In the genomic region with DNA sequence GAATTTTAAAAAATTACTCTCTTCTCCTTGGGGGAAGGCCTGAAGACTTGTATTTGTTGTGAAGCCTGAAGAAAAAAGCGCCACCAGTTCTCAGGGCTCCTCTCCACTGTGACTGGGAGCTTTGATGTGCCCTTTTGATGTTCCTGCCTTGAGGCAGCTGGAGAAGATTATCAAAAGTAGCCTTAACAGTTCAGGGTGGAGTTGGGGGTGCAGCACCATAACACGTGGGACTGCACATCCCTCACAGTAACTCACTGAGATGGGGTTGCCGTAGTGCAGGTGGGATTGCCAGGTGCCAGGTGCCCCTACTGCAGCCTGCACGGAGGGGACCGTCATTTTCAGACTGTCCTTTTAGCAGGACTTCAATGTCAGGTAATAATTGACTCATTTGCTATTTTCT, we compare ENCODE assay signal across 1 cellular context.
TF ChIP-seq lines count a peak whose summit lies in the region.

No MANE protein-coding gene starts in this region.

TF ChIP-seq in GM23338, 12 proteins besides CTCF, POLR2A, EP300 and RAD21:
- TF ChIP-seq, protein P1, sequence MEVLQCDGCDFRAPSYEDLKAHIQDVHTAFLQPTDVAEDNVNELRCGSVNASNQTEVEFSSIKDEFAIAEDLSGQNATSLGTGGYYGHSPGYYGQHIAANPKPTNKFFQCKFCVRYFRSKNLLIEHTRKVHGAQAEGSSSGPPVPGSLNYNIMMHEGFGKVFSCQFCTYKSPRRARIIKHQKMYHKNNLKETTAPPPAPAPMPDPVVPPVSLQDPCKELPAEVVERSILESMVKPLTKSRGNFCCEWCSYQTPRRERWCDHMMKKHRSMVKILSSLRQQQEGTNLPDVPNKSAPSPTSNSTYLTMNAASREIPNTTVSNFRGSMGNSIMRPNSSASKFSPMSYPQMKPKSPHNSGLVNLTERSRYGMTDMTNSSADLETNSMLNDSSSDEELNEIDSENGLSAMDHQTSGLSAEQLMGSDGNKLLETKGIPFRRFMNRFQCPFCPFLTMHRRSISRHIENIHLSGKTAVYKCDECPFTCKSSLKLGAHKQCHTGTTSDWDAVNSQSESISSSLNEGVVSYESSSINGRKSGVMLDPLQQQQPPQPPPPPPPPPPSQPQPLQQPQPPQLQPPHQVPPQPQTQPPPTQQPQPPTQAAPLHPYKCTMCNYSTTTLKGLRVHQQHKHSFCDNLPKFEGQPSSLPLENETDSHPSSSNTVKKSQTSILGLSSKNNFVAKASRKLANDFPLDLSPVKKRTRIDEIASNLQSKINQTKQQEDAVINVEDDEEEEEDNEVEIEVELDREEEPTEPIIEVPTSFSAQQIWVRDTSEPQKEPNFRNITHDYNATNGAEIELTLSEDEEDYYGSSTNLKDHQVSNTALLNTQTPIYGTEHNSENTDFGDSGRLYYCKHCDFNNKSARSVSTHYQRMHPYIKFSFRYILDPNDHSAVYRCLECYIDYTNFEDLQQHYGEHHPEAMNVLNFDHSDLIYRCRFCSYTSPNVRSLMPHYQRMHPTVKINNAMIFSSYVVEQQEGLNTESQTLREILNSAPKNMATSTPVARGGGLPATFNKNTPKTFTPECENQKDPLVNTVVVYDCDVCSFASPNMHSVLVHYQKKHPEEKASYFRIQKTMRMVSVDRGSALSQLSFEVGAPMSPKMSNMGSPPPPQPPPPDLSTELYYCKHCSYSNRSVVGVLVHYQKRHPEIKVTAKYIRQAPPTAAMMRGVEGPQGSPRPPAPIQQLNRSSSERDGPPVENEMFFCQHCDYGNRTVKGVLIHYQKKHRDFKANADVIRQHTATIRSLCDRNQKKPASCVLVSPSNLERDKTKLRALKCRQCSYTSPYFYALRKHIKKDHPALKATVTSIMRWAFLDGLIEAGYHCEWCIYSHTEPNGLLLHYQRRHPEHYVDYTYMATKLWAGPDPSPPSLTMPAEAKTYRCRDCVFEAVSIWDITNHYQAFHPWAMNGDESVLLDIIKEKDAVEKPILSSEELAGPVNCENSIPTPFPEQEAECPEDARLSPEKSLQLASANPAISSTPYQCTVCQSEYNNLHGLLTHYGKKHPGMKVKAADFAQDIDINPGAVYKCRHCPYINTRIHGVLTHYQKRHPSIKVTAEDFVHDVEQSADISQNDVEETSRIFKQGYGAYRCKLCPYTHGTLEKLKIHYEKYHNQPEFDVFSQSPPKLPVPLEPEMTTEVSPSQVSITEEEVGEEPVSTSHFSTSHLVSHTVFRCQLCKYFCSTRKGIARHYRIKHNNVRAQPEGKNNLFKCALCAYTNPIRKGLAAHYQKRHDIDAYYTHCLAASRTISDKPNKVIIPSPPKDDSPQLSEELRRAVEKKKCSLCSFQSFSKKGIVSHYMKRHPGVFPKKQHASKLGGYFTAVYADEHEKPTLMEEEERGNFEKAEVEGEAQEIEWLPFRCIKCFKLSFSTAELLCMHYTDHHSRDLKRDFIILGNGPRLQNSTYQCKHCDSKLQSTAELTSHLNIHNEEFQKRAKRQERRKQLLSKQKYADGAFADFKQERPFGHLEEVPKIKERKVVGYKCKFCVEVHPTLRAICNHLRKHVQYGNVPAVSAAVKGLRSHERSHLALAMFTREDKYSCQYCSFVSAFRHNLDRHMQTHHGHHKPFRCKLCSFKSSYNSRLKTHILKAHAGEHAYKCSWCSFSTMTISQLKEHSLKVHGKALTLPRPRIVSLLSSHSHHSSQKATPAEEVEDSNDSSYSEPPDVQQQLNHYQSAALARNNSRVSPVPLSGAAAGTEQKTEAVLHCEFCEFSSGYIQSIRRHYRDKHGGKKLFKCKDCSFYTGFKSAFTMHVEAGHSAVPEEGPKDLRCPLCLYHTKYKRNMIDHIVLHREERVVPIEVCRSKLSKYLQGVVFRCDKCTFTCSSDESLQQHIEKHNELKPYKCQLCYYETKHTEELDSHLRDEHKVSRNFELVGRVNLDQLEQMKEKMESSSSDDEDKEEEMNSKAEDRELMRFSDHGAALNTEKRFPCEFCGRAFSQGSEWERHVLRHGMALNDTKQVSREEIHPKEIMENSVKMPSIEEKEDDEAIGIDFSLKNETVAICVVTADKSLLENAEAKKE (CRISPR knock-in tag; IDR thresholded peaks at IDR 0.05), result no peak
- no peak for TF ChIP-seq CREB1 (CRISPR knock-in tag; IDR thresholded peaks at IDR 0.05; ENCODE audit: low read depth)
- TF ChIP-seq ZNF331 (CRISPR knock-in tag; IDR thresholded peaks at IDR 0.05; ENCODE audit: low read depth), result no peak
- no peak for TF ChIP-seq EZH2phosphoT487 (IDR thresholded peaks at IDR 0.05; ENCODE audit: unreplicated experiment)
- TF ChIP-seq, protein P2, sequence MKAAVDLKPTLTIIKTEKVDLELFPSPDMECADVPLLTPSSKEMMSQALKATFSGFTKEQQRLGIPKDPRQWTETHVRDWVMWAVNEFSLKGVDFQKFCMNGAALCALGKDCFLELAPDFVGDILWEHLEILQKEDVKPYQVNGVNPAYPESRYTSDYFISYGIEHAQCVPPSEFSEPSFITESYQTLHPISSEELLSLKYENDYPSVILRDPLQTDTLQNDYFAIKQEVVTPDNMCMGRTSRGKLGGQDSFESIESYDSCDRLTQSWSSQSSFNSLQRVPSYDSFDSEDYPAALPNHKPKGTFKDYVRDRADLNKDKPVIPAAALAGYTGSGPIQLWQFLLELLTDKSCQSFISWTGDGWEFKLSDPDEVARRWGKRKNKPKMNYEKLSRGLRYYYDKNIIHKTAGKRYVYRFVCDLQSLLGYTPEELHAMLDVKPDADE (IDR thresholded peaks at IDR 0.05), result no peak
- TF ChIP-seq ZNF114 (CRISPR knock-in tag; IDR thresholded peaks at IDR 0.05), result no peak
- TF ChIP-seq, protein P3, sequence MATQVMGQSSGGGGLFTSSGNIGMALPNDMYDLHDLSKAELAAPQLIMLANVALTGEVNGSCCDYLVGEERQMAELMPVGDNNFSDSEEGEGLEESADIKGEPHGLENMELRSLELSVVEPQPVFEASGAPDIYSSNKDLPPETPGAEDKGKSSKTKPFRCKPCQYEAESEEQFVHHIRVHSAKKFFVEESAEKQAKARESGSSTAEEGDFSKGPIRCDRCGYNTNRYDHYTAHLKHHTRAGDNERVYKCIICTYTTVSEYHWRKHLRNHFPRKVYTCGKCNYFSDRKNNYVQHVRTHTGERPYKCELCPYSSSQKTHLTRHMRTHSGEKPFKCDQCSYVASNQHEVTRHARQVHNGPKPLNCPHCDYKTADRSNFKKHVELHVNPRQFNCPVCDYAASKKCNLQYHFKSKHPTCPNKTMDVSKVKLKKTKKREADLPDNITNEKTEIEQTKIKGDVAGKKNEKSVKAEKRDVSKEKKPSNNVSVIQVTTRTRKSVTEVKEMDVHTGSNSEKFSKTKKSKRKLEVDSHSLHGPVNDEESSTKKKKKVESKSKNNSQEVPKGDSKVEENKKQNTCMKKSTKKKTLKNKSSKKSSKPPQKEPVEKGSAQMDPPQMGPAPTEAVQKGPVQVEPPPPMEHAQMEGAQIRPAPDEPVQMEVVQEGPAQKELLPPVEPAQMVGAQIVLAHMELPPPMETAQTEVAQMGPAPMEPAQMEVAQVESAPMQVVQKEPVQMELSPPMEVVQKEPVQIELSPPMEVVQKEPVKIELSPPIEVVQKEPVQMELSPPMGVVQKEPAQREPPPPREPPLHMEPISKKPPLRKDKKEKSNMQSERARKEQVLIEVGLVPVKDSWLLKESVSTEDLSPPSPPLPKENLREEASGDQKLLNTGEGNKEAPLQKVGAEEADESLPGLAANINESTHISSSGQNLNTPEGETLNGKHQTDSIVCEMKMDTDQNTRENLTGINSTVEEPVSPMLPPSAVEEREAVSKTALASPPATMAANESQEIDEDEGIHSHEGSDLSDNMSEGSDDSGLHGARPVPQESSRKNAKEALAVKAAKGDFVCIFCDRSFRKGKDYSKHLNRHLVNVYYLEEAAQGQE (IDR thresholded peaks at IDR 0.05; ENCODE audit: unreplicated experiment), result no peak
- no peak for TF ChIP-seq NANOG (IDR thresholded peaks at IDR 0.05; ENCODE audit: borderline replicate concordance)
- no peak for TF ChIP-seq POLR2AphosphoS5 (IDR thresholded peaks at IDR 0.05; ENCODE audit: low read depth)
- no peak for TF ChIP-seq EZH2 (IDR thresholded peaks at IDR 0.05; ENCODE audit: low read depth, unreplicated experiment)
- TF ChIP-seq JUNB (IDR thresholded peaks at IDR 0.05; ENCODE audit: unreplicated experiment), result no peak
- no peak for TF ChIP-seq STAT1 (IDR thresholded peaks at IDR 0.05; ENCODE audit: unreplicated experiment)
